ENCODE assay signal across 12 cellular contexts in genomic region chr11:34405079-34405858, GRCh38. TPM values are rescaled to one million over a fixed set of nuclear protein-coding genes. Genes with fewer than 3 reads are reported as not detected.
A peak's percentile ranks its signal among the peaks of the same experiment; 100 is the strongest.
DNase-seq lines count a peak whose midpoint lies in the region; ATAC-seq and FAIRE-seq lines count a peak whose summit lies in the region.
"Had no signal": no experiment of that assay in that cellular context is flagged by ENCODE, and none has a peak within 500 bp of the region (broad histone marks: within the 10 kb centered on the region; RNA-seq: fewer than 3 reads in every experiment).

No MANE protein-coding gene starts in this region.

- H3K9me3 ChIP-seq in SJCRH30 (replicated peaks): no peaks in the 10 kb centered on the region
- H3K9me3 ChIP-seq: vagina had no signal

- no peaks in the 10 kb centered on the region for H3K9me3 Mint-ChIP-seq in activated naive CD8-positive, alpha-beta T cell treated with anti-CD3 and anti-CD28 coated beads, Interleukin-2, amount 50 U/mL, for 24 hours
- no peaks in the 10 kb centered on the region for H3K9me3 Mint-ChIP-seq in activated naive CD8-positive, alpha-beta T cell treated with anti-CD3 and anti-CD28 coated beads for 36 hours
- H3K9me3 Mint-ChIP-seq: T-helper 1 cell treated with Interleukin-12 subunit alpha and Interleukin-12 subunit beta and Interleukin-4 antibody, amounts not matched to agents 30 μg/mL and 1 μg/mL, for 36 hours had no signal

- no peak for DNase-seq in activated naive CD8-positive, alpha-beta T cell treated with anti-CD3 and anti-CD28 coated beads, Interleukin-2, amount 50 U/mL, for 24 hours
- no peak for DNase-seq in activated naive CD8-positive, alpha-beta T cell treated with anti-CD3 and anti-CD28 coated beads for 36 hours
- DNase-seq in NCI-H69 (lab: John Stamatoyannopoulos, UW) (peak; percentile 28), urothelium cell line (ENCODE audit: low spot score) (peak; percentile 20), caudate nucleus (lab: John Stamatoyannopoulos, UW) (no peak), SJCRH30 (no peak)
- no peak for DNase-seq in NK-92 treated with Interleukin-12 subunit alpha and Interleukin-12 subunit beta, amount 100 ng/mL, for 24 hours (lab: John Stamatoyannopoulos, UW)
- DNase-seq: amniotic stem cell, foreskin melanocyte had no signal

- H3K4me1 Mint-ChIP-seq in activated naive CD8-positive, alpha-beta T cell treated with anti-CD3 and anti-CD28 coated beads, Interleukin-2, amount 50 U/mL, for 24 hours: peaks cover 18% of the 10 kb centered on the region
- H3K4me1 Mint-ChIP-seq in activated naive CD8-positive, alpha-beta T cell treated with anti-CD3 and anti-CD28 coated beads for 36 hours: peaks cover 16% of the 10 kb centered on the region

- no peaks in the 10 kb centered on the region for H3K36me3 Mint-ChIP-seq in activated naive CD8-positive, alpha-beta T cell treated with anti-CD3 and anti-CD28 coated beads, Interleukin-2, amount 50 U/mL, for 24 hours (ENCODE audit: low read depth)
- H3K36me3 Mint-ChIP-seq in activated naive CD8-positive, alpha-beta T cell treated with anti-CD3 and anti-CD28 coated beads for 36 hours: no peaks in the 10 kb centered on the region

- no peak overlapping the region for H3K27ac Mint-ChIP-seq in activated naive CD8-positive, alpha-beta T cell treated with anti-CD3 and anti-CD28 coated beads, Interleukin-2, amount 50 U/mL, for 24 hours
- H3K27ac Mint-ChIP-seq in activated naive CD8-positive, alpha-beta T cell treated with anti-CD3 and anti-CD28 coated beads for 36 hours: no peak overlapping the region
- H3K27ac Mint-ChIP-seq: T-helper 1 cell treated with Interleukin-12 subunit alpha and Interleukin-12 subunit beta and Interleukin-4 antibody, amounts not matched to agents 30 μg/mL and 1 μg/mL, for 36 hours had no signal

- no peaks in the 10 kb centered on the region for H3K36me3 ChIP-seq in SJCRH30
- H3K36me3 ChIP-seq: vagina had no signal

- H3K27ac ChIP-seq in caudate nucleus (ENCODE audit: low read depth, low read length): no peak overlapping the region
- H3K27ac ChIP-seq in SJCRH30: no peak overlapping the region
- H3K27ac ChIP-seq: vagina had no signal

- H3K4me3 Mint-ChIP-seq in activated naive CD8-positive, alpha-beta T cell treated with anti-CD3 and anti-CD28 coated beads, Interleukin-2, amount 50 U/mL, for 24 hours: no peak overlapping the region
- H3K4me3 Mint-ChIP-seq in activated naive CD8-positive, alpha-beta T cell treated with anti-CD3 and anti-CD28 coated beads for 36 hours: no peak overlapping the region
- H3K4me3 Mint-ChIP-seq: T-helper 1 cell treated with Interleukin-12 subunit alpha and Interleukin-12 subunit beta and Interleukin-4 antibody, amounts not matched to agents 30 μg/mL and 1 μg/mL, for 36 hours had no signal

- peaks cover 32% of the 10 kb centered on the region for H3K27me3 Mint-ChIP-seq in activated naive CD8-positive, alpha-beta T cell treated with anti-CD3 and anti-CD28 coated beads, Interleukin-2, amount 50 U/mL, for 24 hours
- H3K27me3 Mint-ChIP-seq in activated naive CD8-positive, alpha-beta T cell treated with anti-CD3 and anti-CD28 coated beads for 36 hours: peaks cover 52% of the 10 kb centered on the region

- H3K4me3 ChIP-seq in SJCRH30: no peak overlapping the region
- H3K4me3 ChIP-seq: vagina had no signal

- FAIRE-seq in urothelium cell line (lab: Jason Lieb, UNC): no peak

- peak; percentile 71 for ATAC-seq in activated naive CD8-positive, alpha-beta T cell treated with anti-CD3 and anti-CD28 coated beads, Interleukin-2, amount 50 U/mL, for 24 hours
- ATAC-seq in esophagus mucosa: peak; percentile 68

- no peaks in the 10 kb centered on the region for H3K4me1 ChIP-seq in SJCRH30
- H3K4me1 ChIP-seq: vagina had no signal

- H3K27me3 ChIP-seq in SJCRH30: no peaks in the 10 kb centered on the region
- H3K27me3 ChIP-seq: vagina had no signal

RNA-seq across cellular contexts. Expression of gene CAT, which starts 33.5 kb away (rescaled TPM):
- total RNA-seq in activated naive CD8-positive, alpha-beta T cell treated with anti-CD3 and anti-CD28 coated beads for 36 hours: 10 to 100 TPM; 21.0 to 22.8 TPM
- 19.3 TPM for total RNA-seq in esophagus mucosa
- 32.6 and 32.7 TPM in 2 replicates for total RNA-seq in SJCRH30 (2014; rRNA removed; shearing (Covaris generic))

RNA-seq across cellular contexts. Expression of gene ABTB2, which starts 47.5 kb away (rescaled TPM):
- total RNA-seq in activated naive CD8-positive, alpha-beta T cell treated with anti-CD3 and anti-CD28 coated beads for 36 hours: 1 to 10 TPM; 1.4 to 1.5 TPM
- total RNA-seq in esophagus mucosa: 3.4 TPM
- 0.83 and 1.1 TPM in 2 replicates for total RNA-seq in SJCRH30 (2014; rRNA removed; shearing (Covaris generic))

Comparison
In these comparisons a context has a peak if more than half of its experiments do, and no peak if none do; other contexts are left out.
1. DNase-seq: peak in NCI-H69 (single experiment) and urothelium cell line (single experiment); none in activated naive CD8-positive, alpha-beta T cell treated with anti-CD3 and anti-CD28 coated beads, Interleukin-2, amount 50 U/mL, for 24 hours (single experiment), activated naive CD8-positive, alpha-beta T cell treated with anti-CD3 and anti-CD28 coated beads for 36 hours (single experiment), caudate nucleus (0 of 61), SJCRH30 (0 of 2) and NK-92 treated with Interleukin-12 subunit alpha and Interleukin-12 subunit beta, amount 100 ng/mL, for 24 hours (single experiment).